ENCODE assay signal across 12 cellular contexts in the genomic region with DNA sequence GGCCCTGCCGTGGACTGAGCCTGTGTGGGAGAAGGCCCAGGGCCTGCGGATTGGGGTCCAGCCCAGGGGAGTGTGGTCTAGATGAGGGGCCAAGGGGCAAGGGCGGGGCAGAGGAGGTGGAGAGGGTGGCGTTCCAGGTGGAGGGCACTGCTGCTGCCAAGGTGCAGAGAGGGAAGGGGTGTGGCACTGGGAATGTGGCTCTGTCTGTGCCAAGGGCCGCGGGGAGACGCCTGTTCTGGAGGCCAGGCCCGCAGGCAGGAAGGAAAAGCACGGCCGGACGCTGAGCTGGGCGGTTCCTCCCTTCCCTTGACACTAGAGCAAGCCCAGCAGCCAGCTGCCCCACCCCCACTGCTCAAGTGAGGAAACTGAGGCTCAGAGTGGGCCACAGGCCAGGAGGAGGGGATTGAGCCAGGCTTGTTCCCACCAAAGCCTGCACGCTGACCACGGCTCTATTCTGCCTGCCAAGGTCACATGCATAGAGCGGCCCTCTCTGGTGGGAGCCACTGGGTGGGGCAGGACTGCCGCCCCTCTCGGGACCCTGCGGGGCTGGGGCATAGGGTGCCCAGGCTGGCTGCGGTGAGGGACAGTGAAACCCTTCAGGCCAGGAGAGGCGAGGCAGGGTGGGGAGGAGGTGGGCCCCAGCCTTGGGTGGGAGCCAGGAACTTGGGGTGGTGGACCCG. TPM values are rescaled to one million over a fixed set of nuclear protein-coding genes. Genes with fewer than 3 reads are reported as not detected.
A peak's percentile ranks its signal among the peaks of the same experiment; 100 is the strongest.
DNase-seq lines count a peak whose midpoint lies in the region; ATAC-seq and TF ChIP-seq lines count a peak whose summit lies in the region.
"Had no signal": no experiment of that assay in that cellular context is flagged by ENCODE, and none has a peak within 500 bp of the region (broad histone marks: within the 10 kb centered on the region; RNA-seq: fewer than 3 reads in every experiment).

No MANE protein-coding gene starts in this region.

- H3K9me3 Mint-ChIP-seq in naive B cell (no peaks in the 10 kb centered on the region), endodermal cell (no peaks in the 10 kb centered on the region)

- no peak for TF ChIP-seq CTCF in fibroblast of pulmonary artery (IDR thresholded peaks at IDR 0.05; ENCODE audit: low read length, missing control alignments)
- TF ChIP-seq CTCF in endodermal cell (conservative IDR thresholded peaks at IDR 0.05) = no peak

- WGBS in aorta, 2 donors = 85 to 86% methylated on average over 21 of the region's 21 CpGs
- WGBS in endodermal cell (ENCODE audit: insufficient coverage in 1 of 2, insufficient read length in 1 of 2), 2 experiments = 93 to 98% methylated on average over 8 to 21 of the region's 21 CpGs

- no peak overlapping the region for H3K9ac ChIP-seq in endodermal cell (ENCODE audit: extremely low read depth, low read length, poor library complexity, severe bottlenecking)

- H3K4me1 Mint-ChIP-seq in naive B cell (peaks cover 71 to 92% (median 84%) of the 10 kb centered on the region in 3 donors), endodermal cell (peaks cover 4% of the 10 kb centered on the region)

- H3K4me1 ChIP-seq in aorta (ENCODE audit: control insufficient read depth in 1 of 2, insufficient read depth in 2 of 2, low read length in 2 of 2) (no peaks in the 10 kb centered on the region), endodermal cell (ENCODE audit: control insufficient read depth, insufficient read depth, low read length) (no peaks in the 10 kb centered on the region)

- H3K4me3 Mint-ChIP-seq in naive B cell (peak overlapping the region; percentile 71 to 93 (median 86)), endodermal cell (no peak overlapping the region)
- H3K4me3 Mint-ChIP-seq: activated CD8-positive, alpha-beta memory T cell treated with anti-CD3 and anti-CD28 coated beads, Interleukin-2, amount 10 ng/mL, durations not matched to agents 7 days and 5 days had no signal

- no peaks in the 10 kb centered on the region for H3K9me3 ChIP-seq in aorta (ENCODE audit: control insufficient read depth, low read length)
- H3K9me3 ChIP-seq in endodermal cell (ENCODE audit: control insufficient read depth, low read length) = no peaks in the 10 kb centered on the region

- DNase-seq in Right ventricle myocardium inferior (ENCODE audit: missing footprints) = peak; percentile 91
- no peak for DNase-seq in cardiac septum (ENCODE audit: low spot score)
- DNase-seq in fibroblast of pulmonary artery (ENCODE audit: low read depth) = peak; percentile 18
- DNase-seq in naive B cell = no peak
- peak; percentile 73 to 79 for DNase-seq in aorta
- no peak for DNase-seq in endodermal cell
- DNase-seq in OCI-M1 (lab: John Stamatoyannopoulos, UW) = no peak
- DNase-seq in RPMI8226 = no peak
- DNase-seq: activated CD8-positive, alpha-beta memory T cell treated with anti-CD3 and anti-CD28 coated beads, Interleukin-2, amount 10 ng/mL, durations not matched to agents 7 days and 5 days; DMS79; NCI-H774; T-helper 2 cell had no signal

- intact Hi-C loops in Right ventricle myocardium inferior (cut with DNase I) = loop anchor here (5.0 kb wide), 1 partner anchor 36 kb away; the partner anchor contains the start of gene ADD1
- intact Hi-C loops in cardiac septum (cut with DNase I) = no loop called here
- intact Hi-C loops in aorta (cut with DNase I) = no loop called here

- H3K4me3 ChIP-seq in fibroblast of pulmonary artery (replicated peaks; ENCODE audit: low read depth, low read length) (no peak overlapping the region), aorta (ENCODE audit: low read length in 2 of 2) (no peak overlapping the region), endodermal cell (ENCODE audit: low read length) (no peak overlapping the region)

- H3K27ac ChIP-seq in aorta (ENCODE audit: low read depth in 1 of 2, low read length in 2 of 2) = no peak overlapping the region
- H3K27ac ChIP-seq in endodermal cell (ENCODE audit: low read depth, low read length) = no peak overlapping the region

- H3K36me3 ChIP-seq in aorta (ENCODE audit: control insufficient read depth in 1 of 2, insufficient read depth in 2 of 2, low read length in 1 of 2) (no peaks in the 10 kb centered on the region), endodermal cell (ENCODE audit: control insufficient read depth, insufficient read depth, low read length) (no peaks in the 10 kb centered on the region)

- no peaks in the 10 kb centered on the region for H3K27me3 ChIP-seq in aorta (ENCODE audit: control insufficient read depth in 1 of 2, insufficient read depth in 2 of 2, low read length in 1 of 2)
- no peaks in the 10 kb centered on the region for H3K27me3 ChIP-seq in endodermal cell (ENCODE audit: control insufficient read depth, insufficient read depth, low read length, poor library complexity, severe bottlenecking)

- ATAC-seq in Right ventricle myocardium inferior = no peak
- peak; percentile 9 to 14 for ATAC-seq in naive B cell (ENCODE audit: low read depth in 2 of 2)
- ATAC-seq in aorta (ENCODE audit: low FRiP score) = peak; percentile 16
- ATAC-seq: activated CD8-positive, alpha-beta memory T cell treated with anti-CD3 and anti-CD28 coated beads, Interleukin-2, amount 10 ng/mL, durations not matched to agents 7 days and 5 days had no signal

- H3K36me3 Mint-ChIP-seq in naive B cell = no peaks in the 10 kb centered on the region
- no peaks in the 10 kb centered on the region for H3K36me3 Mint-ChIP-seq in endodermal cell (ENCODE audit: low read depth)
- H3K36me3 Mint-ChIP-seq: activated CD8-positive, alpha-beta memory T cell treated with anti-CD3 and anti-CD28 coated beads, Interleukin-2, amount 10 ng/mL, durations not matched to agents 7 days and 5 days had no signal

- H3K27me3 Mint-ChIP-seq in naive B cell (no peaks in the 10 kb centered on the region), endodermal cell (ENCODE audit: insufficient read depth) (no peaks in the 10 kb centered on the region)
- H3K27me3 Mint-ChIP-seq: activated CD8-positive, alpha-beta memory T cell treated with anti-CD3 and anti-CD28 coated beads, Interleukin-2, amount 10 ng/mL, durations not matched to agents 7 days and 5 days had no signal

- peak overlapping the region; percentile 95 to 98 (median 97) for H3K27ac Mint-ChIP-seq in naive B cell
- no peak overlapping the region for H3K27ac Mint-ChIP-seq in endodermal cell
- H3K27ac Mint-ChIP-seq: activated CD8-positive, alpha-beta memory T cell treated with anti-CD3 and anti-CD28 coated beads, Interleukin-2, amount 10 ng/mL, durations not matched to agents 7 days and 5 days had no signal

RNA-seq across cellular contexts. Expression of gene SH3BP2, which starts 13.0 kb away (rescaled TPM):
- total RNA-seq in Right ventricle myocardium inferior (32.2 TPM), cardiac septum (19.1 TPM), aorta (10 to 100 TPM; 47.8 to 75.4 TPM), endodermal cell (10 to 100 TPM; 40.5 to 43.8 TPM)
- polyA plus RNA-seq in naive B cell (ENCODE audit: low read depth in 6 of 6) (10 to 100 TPM; 14.3 to 91.1 (median 28.7) TPM), aorta (10 to 100 TPM in 1 of 2 donors, 1 to 10 TPM in 1; 6.2 to 13.8 TPM)
- 28.2 TPM for polyA plus RNA-seq in endodermal cell (2013, experiment 1 of 2)
- 21.3 TPM for polyA plus RNA-seq in endodermal cell (2013, experiment 2 of 2)

RNA-seq across cellular contexts. Expression of gene ADD1, which starts 37.8 kb away (rescaled TPM):
- 231 TPM for total RNA-seq in Right ventricle myocardium inferior
- total RNA-seq in cardiac septum = 213 TPM
- polyA plus RNA-seq in naive B cell (ENCODE audit: low read depth in 6 of 6) = 100 to 1,000 TPM; 325 to 440 (median 349) TPM
- total RNA-seq in aorta = 100 to 1,000 TPM; 305 to 351 TPM
- 100 to 1,000 TPM in 1 of 2 donors, 10 to 100 TPM in 1; 98.3 to 263 TPM for polyA plus RNA-seq in aorta
- total RNA-seq in endodermal cell = 100 to 1,000 TPM; 231 to 257 TPM
- 244 TPM for polyA plus RNA-seq in endodermal cell (2013, experiment 1 of 2)
- polyA plus RNA-seq in endodermal cell (2013, experiment 2 of 2) = 230 TPM

RNA-seq across cellular contexts. Expression of gene TNIP2, which starts 49.7 kb away (rescaled TPM):
- total RNA-seq in Right ventricle myocardium inferior (29.6 TPM), cardiac septum (22.6 TPM), aorta (10 to 100 TPM; 37.4 to 39.4 TPM), endodermal cell (10 to 100 TPM; 33.1 to 36.5 TPM)
- polyA plus RNA-seq in naive B cell (ENCODE audit: low read depth in 6 of 6) (10 to 100 TPM; 25.4 to 36.2 (median 35.3) TPM), aorta (10 to 100 TPM; 37.2 to 43.8 TPM)
- 23.3 TPM for polyA plus RNA-seq in endodermal cell (2013, experiment 1 of 2)
- polyA plus RNA-seq in endodermal cell (2013, experiment 2 of 2) = 22.1 TPM

Comparison
In these comparisons a context has a peak if more than half of its experiments do, and no peak if none do; other contexts are left out.
1. DNase-seq: peak in Right ventricle myocardium inferior (single experiment), fibroblast of pulmonary artery (single experiment) and aorta (2 of 2); none in cardiac septum (single experiment), naive B cell (single experiment), endodermal cell (single experiment), OCI-M1 (single experiment) and RPMI8226 (single experiment).